14 cellular contexts compared by ENCODE assay signal in the genomic region with DNA sequence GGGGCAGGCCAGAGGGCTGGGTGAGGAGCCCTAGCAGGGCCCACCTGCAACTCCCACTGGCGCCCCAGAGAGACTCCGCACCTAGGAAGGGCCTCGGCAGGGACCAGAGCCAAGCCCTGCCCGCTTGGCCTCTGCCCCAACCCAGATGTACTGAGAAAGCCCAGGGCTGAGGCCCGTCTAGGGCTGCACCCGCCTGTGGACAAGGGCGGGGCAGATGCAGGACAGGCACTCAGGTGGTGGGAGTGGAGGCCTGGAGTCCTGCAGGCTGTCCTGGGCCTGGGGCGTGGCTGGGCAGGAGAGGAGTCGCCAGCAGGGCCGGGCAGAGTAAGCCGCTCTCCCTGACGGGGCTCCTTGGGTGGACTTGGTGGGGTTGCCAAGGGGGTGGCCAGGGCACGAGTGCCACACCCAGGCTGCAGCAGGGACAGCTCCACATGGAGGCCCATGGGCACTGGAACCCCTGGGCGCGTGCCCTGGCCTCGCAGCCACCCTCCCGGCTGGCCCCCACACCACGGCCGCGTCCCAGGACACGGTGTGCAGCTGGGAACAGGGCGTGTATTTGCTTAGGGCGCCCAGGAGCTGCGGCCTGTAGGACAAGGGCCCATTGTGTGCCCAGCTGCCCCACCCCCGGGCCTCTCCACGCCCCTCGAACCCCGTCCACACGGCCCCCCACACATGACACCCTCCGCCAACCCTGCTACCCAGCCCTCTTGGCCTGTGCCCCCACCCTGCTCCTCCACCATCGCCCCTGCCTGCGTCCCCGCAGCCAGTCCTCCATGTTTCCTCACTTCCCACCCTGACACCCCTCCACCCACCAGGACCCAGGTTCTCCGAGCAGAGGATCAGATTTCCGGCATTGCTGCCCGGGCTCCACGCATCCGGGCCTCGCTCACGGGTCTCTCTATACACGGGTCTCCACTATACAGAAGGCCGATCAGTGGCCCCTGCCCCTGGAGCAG.
DNase-seq lines count a peak whose midpoint lies in the region; ATAC-seq and TF ChIP-seq lines count a peak whose summit lies in the region.
"Had no signal": no experiment of that assay in that cellular context is flagged by ENCODE, and none has a peak within 500 bp of the region (broad histone marks: within the 10 kb centered on the region; RNA-seq: fewer than 3 reads in every experiment).

No MANE protein-coding gene starts in this region.

- TF ChIP-seq CTCF in RWPE1 (conservative IDR thresholded peaks at IDR 0.05; ENCODE audit: low read depth) (no peak), coronary artery (IDR thresholded peaks at IDR 0.05) (no peak)

- POLR2A ChIA-PET in RWPE1 (lab: Yijun Ruan, JAX; ENCODE audit: low non-redundant PET): interaction anchor here (0.6 kb wide), 1 partner anchor 15 kb away, joined by 3 read pairs; no protein-coding TSS in a partner anchor

- H3K4me3 ChIP-seq in rectal smooth muscle tissue (ENCODE audit: low read length) (peak overlapping the region; percentile 43), coronary artery (no peak overlapping the region)

- no peaks in the 10 kb centered on the region for H3K27me3 ChIP-seq in rectal smooth muscle tissue (ENCODE audit: control insufficient read depth, insufficient read depth, low read length)

- H3K27ac ChIP-seq in RWPE1: peak overlapping the region; percentile 92
- no peak overlapping the region for H3K27ac ChIP-seq in rectal smooth muscle tissue (ENCODE audit: low read depth, low read length)
- no peak overlapping the region for H3K27ac ChIP-seq in coronary artery

- no peaks in the 10 kb centered on the region for H3K36me3 ChIP-seq in rectal smooth muscle tissue (ENCODE audit: control insufficient read depth, insufficient read depth, low read length)

- peak overlapping the region; percentile 30 for H3K9ac ChIP-seq in rectal smooth muscle tissue (ENCODE audit: low read length)

- ATAC-seq in HG02571 (IDR thresholded peaks at IDR 0.05; ENCODE audit: unreplicated experiment): no peak

- CTCF ChIA-PET in RWPE1 (lab: Yijun Ruan, JAX): no interaction called here

- peak; percentile 92 for DNase-seq in DMS53 (lab: John Stamatoyannopoulos, UW)
- DNase-seq in RWPE1 (ENCODE audit: low spot score): no peak
- peak; percentile 35 for DNase-seq in kidney tubule cell (ENCODE audit: low spot score)
- DNase-seq in coronary artery (ENCODE audit: low spot score): no peak
- DNase-seq in activated CD4-positive, CD25-positive, alpha-beta regulatory T cell treated with anti-CD3 and anti-CD28 coated beads, Interleukin-2, amount 50 U/mL, for 72 hours: no peak
- no peak for DNase-seq in SW 1271 (lab: John Stamatoyannopoulos, UW)
- DNase-seq: activated CD4-positive, alpha-beta memory T cell treated with anti-CD3 and anti-CD28 coated beads for 36 hours; activated naive CD4-positive, alpha-beta T cell treated with anti-CD3 and anti-CD28 coated beads for 36 hours; CD4-positive, alpha-beta memory T cell; cerebellar nuclear complex; NCI-H1417 treated with DMSO at 0.1 percent for 48 hours; NK-92 treated with Interleukin-12 subunit alpha and Interleukin-12 subunit beta, amount 100 ng/mL, for 24 hours had no signal

- no peaks in the 10 kb centered on the region for H3K4me1 ChIP-seq in rectal smooth muscle tissue (ENCODE audit: control insufficient read depth, insufficient read depth, low read length)

Comparison
In these comparisons a context has a peak if more than half of its experiments do, and no peak if none do; other contexts are left out.
1. DNase-seq: peak in DMS53 (single experiment) and kidney tubule cell (single experiment); none in RWPE1 (single experiment), coronary artery (single experiment), activated CD4-positive, CD25-positive, alpha-beta regulatory T cell treated with anti-CD3 and anti-CD28 coated beads, Interleukin-2, amount 50 U/mL, for 72 hours (single experiment) and SW 1271 (0 of 2).